Comparison of ENCODE assay signal across 11 cellular contexts in genomic region chr6:22271044-22271443, GRCh38. TPM values are rescaled to one million over a fixed set of nuclear protein-coding genes. Genes with fewer than 3 reads are reported as not detected.
DNase-seq lines count a peak whose midpoint lies in the region; ATAC-seq, FAIRE-seq and TF ChIP-seq lines count a peak whose summit lies in the region.
"Had no signal": no experiment of that assay in that cellular context is flagged by ENCODE, and none has a peak within 500 bp of the region (broad histone marks: within the 10 kb centered on the region; RNA-seq: fewer than 3 reads in every experiment).

No MANE protein-coding gene starts in this region.

- H3K36me3 ChIP-seq in GM12878 (ENCODE audit: control insufficient read depth in 2 of 2, insufficient read depth in 2 of 2, low read length in 1 of 2): no peaks in the 10 kb centered on the region
- H3K36me3 ChIP-seq in mammary epithelial cell (ENCODE audit: insufficient read depth, low read length): no peaks in the 10 kb centered on the region

- DNase-seq in GM12878 (ENCODE audit: low read depth, low spot score): peak; percentile 47
- DNase-seq in activated T-cell treated with anti-CD3 and anti-CD28 coated beads, Interleukin-2, amount 50 U/mL, for 1 hour: no peak
- DNase-seq in mammary epithelial cell: no peak
- DNase-seq in foreskin keratinocyte: no peak
- no peak for DNase-seq in substantia nigra (lab: John Stamatoyannopoulos, UW)
- DNase-seq: immature natural killer cell had no signal

- H3K9ac ChIP-seq in GM12878 (ENCODE audit: control insufficient read depth, insufficient read depth, low read length) (no peak overlapping the region; the same call in 1 of the 2 replicates), mammary epithelial cell (ENCODE audit: insufficient read depth, low read length) (no peak overlapping the region)

- H2AFZ ChIP-seq in GM12878 (ENCODE audit: control insufficient read depth, low read depth, low read length): peak overlapping the region; percentile 39; the same call in 1 of the 2 replicates
- no peak overlapping the region for H2AFZ ChIP-seq in mammary epithelial cell (ENCODE audit: low read depth, low read length)

- intact Hi-C loops in GM12878 (cut with micrococcal nuclease; ENCODE audit: unreplicated experiment): no loop called here
- intact Hi-C loops in mammary epithelial cell (cut with micrococcal nuclease): no loop called here

- dilution Hi-C loops in mammary epithelial cell (cut with HindIII; ENCODE audit: low sequenced_read_pairs): no loop called here

- H3K79me2 ChIP-seq in GM12878 (ENCODE audit: control insufficient read depth, insufficient read depth, low read length) (no peaks in the 10 kb centered on the region), mammary epithelial cell (ENCODE audit: insufficient read depth, low read length) (no peaks in the 10 kb centered on the region)

- H3K4me2 ChIP-seq in GM12878 (ENCODE audit: control insufficient read depth, insufficient read depth) (peak overlapping the region; percentile 73), mammary epithelial cell (ENCODE audit: insufficient read depth, low read depth, low read length) (no peak overlapping the region)

- TF ChIP-seq POLR2A in GM18505 (IDR thresholded peaks at IDR 0.05; ENCODE audit: borderline replicate concordance, extremely low read depth, insufficient read depth, insufficient read length): no peak
- no peak for TF ChIP-seq POLR2A in GM12878 (IDR thresholded peaks at IDR 0.05; ENCODE audit: low read depth, low read length)

- SMC1A ChIA-PET in GM12878 (lab: Charles Lee; ENCODE audit: uncharacterized antibody, unreplicated experiment): interaction anchor here (1.4 to 1.9 kb wide), 3 partner anchors 29 to 243 kb away, joined by 4 to 5 read pairs (median 4); no protein-coding TSS in a partner anchor

- H3K4me3 ChIP-seq in GM12878 (no peak overlapping the region; the same call in 1 of the 2 replicates), mammary epithelial cell (replicated peaks in 1 of 3; ENCODE audit: insufficient read depth in 1 of 3, low read depth in 2 of 3, low read length in 3 of 3) (no peak overlapping the region)

- 3% methylated on average over 6 of the region's 6 CpGs for WGBS in GM12878 (ENCODE audit: insufficient coverage, insufficient replicate concordance, low lambda C conversion rate, missing lambda C conversion rate)
- 70% methylated on average over 6 of the region's 6 CpGs for WGBS in mammary epithelial cell (ENCODE audit: low coverage, missing lambda C conversion rate)

- TF ChIP-seq EP300 in GM12878 (IDR thresholded peaks at IDR 0.05; ENCODE audit: borderline replicate concordance in 1 of 2, control insufficient read depth in 1 of 2, low read depth in 2 of 2, low read length in 2 of 2): peak; percentile 20 to 46; a peak in 1 of 4 replicates

- no peaks in the 10 kb centered on the region; the same call in 1 of the 3 replicates for H3K9me3 ChIP-seq in GM12878 (replicated peaks; ENCODE audit: control insufficient read depth, insufficient read depth, low read length)
- H3K9me3 ChIP-seq in mammary epithelial cell (replicated peaks; ENCODE audit: insufficient read depth, low read length): no peaks in the 10 kb centered on the region

- RAD21 ChIA-PET in GM12878 (lab: Charles Lee; ENCODE audit: unreplicated experiment): no interaction called here

- peak; percentile 81 for FAIRE-seq in GM12878 (lab: Jason Lieb, UNC)

- peak; percentile 96 for ATAC-seq in GM18505 (IDR thresholded peaks at IDR 0.05; ENCODE audit: unreplicated experiment)
- peak; percentile 74 for ATAC-seq in GM21825 (IDR thresholded peaks at IDR 0.05; ENCODE audit: unreplicated experiment)
- ATAC-seq in HG03565 (IDR thresholded peaks at IDR 0.05; ENCODE audit: unreplicated experiment): peak; percentile 89
- peak; percentile 95 for ATAC-seq in GM12878
- ATAC-seq in foreskin keratinocyte: no peak
- ATAC-seq: sciatic nerve had no signal

- H3K27ac ChIP-seq in GM12878 (ENCODE audit: control insufficient read depth, insufficient read depth) (peak overlapping the region; percentile 52; the same call in 1 of the 2 replicates), mammary epithelial cell (ENCODE audit: insufficient read depth, low read depth, low read length) (no peak overlapping the region), foreskin keratinocyte (no peak overlapping the region), substantia nigra (ENCODE audit: low read depth, low read length, poor library complexity, severe bottlenecking) (no peak overlapping the region)
- H3K27ac ChIP-seq: HL-60 had no signal

- H3K27me3 ChIP-seq in GM12878 (replicated peaks in 1 of 2; ENCODE audit: control insufficient read depth in 2 of 2, insufficient read depth in 2 of 2, low read length in 1 of 2): no peaks in the 10 kb centered on the region
- no peaks in the 10 kb centered on the region for H3K27me3 ChIP-seq in mammary epithelial cell (ENCODE audit: insufficient read depth, low read length)
- no peaks in the 10 kb centered on the region for H3K27me3 ChIP-seq in foreskin keratinocyte

- POLR2A ChIA-PET in GM12878 (lab: Charles Lee): interaction anchor here (0.6 to 1.2 kb wide), 3 partner anchors 9 to 236 kb away, joined by 3 to 4 read pairs (median 4); no protein-coding TSS in a partner anchor

- BruUV-seq in GM12878 (replicated peaks; lab: Mats Ljungman, UMichigan) (no TSS peak), mammary epithelial cell (replicated peaks; lab: Mats Ljungman, UMichigan) (no TSS peak)

- TF ChIP-seq RAD21 in GM12878 (IDR thresholded peaks at IDR 0.05; ENCODE audit: insufficient read depth, low read depth, low read length): no peak

- CTCF ChIA-PET in GM12878 (lab: Yijun Ruan, JAX) (interaction anchor here (1.6 kb wide), 1 partner anchor 15 kb away, joined by 7 read pairs; no protein-coding TSS in a partner anchor), mammary epithelial cell (lab: Charles Lee; ENCODE audit: low non-redundant PET) (no interaction called here)

- H4K20me1 ChIP-seq in GM12878 (ENCODE audit: control insufficient read depth, insufficient read depth): no peaks in the 10 kb centered on the region
- H4K20me1 ChIP-seq in mammary epithelial cell (ENCODE audit: insufficient read depth, low read length): no peaks in the 10 kb centered on the region

- in situ Hi-C loops in GM12878 (cut with MboI): no loop called here
- in situ Hi-C loops in mammary epithelial cell (cut with MboI; ENCODE audit: low sequenced_read_pairs in 2 of 2): no loop called here

- TF ChIP-seq CTCF in GM12878 (IDR thresholded peaks at IDR 0.05 in 2 of 3, conservative IDR thresholded peaks at IDR 0.05 in 1 of 3; ENCODE audit: control insufficient read depth in 2 of 3, extremely low read depth in 1 of 3, insufficient read depth in 1 of 3, low read depth in 3 of 3, low read length in 3 of 3): no peak
- no peak for TF ChIP-seq CTCF in mammary epithelial cell (conservative IDR thresholded peaks at IDR 0.05 in 1 of 2, IDR thresholded peaks at IDR 0.05 in 1 of 2; ENCODE audit: extremely low read depth in 1 of 2, insufficient read depth in 1 of 2, low read depth in 1 of 2, low read length in 2 of 2)
- TF ChIP-seq CTCF in foreskin keratinocyte (conservative IDR thresholded peaks at IDR 0.05): no peak

- H3K4me1 ChIP-seq in GM12878 (ENCODE audit: control insufficient read depth, insufficient read depth, low read length): peaks cover 9% of the 10 kb centered on the region
- H3K4me1 ChIP-seq in mammary epithelial cell (ENCODE audit: insufficient read depth, low read length): no peaks in the 10 kb centered on the region
- H3K4me1 ChIP-seq in foreskin keratinocyte: no peaks in the 10 kb centered on the region

TF ChIP-seq in GM12878, 131 proteins besides CTCF, POLR2A, EP300 and RAD21 (continues in another document):
- TF ChIP-seq MEF2B (IDR thresholded peaks at IDR 0.05; ENCODE audit: partially characterized antibody, poor library complexity, severe bottlenecking) (peak; percentile 93), NBN (IDR thresholded peaks at IDR 0.05) (no peak), POLR2AphosphoS2 (IDR thresholded peaks at IDR 0.05; ENCODE audit: low read depth, low read length) (no peak), SKIL (IDR thresholded peaks at IDR 0.05; ENCODE audit: low read depth, poor library complexity, severe bottlenecking) (no peak), CHD4 (IDR thresholded peaks at IDR 0.05) (no peak)

RNA-seq across cellular contexts. Expression of gene PRL, which starts 25.8 kb away (rescaled TPM):
- total RNA-seq in GM12878 (2013; cell fraction: nucleolus; rRNA removed): not detected in 2 replicates
- total RNA-seq in GM12878 (2014; rRNA removed): 12.3 and 14.9 TPM in 2 replicates
- total RNA-seq in GM12878 (2014; rRNA removed; fragmentation: Illumina TruSeq; extraction: Trizol): 17.4 and 18.3 TPM in 2 replicates
- total RNA-seq in GM12878 (2021): 19.1 and 20.3 TPM in 2 replicates
- 5.3 TPM for polyA plus RNA-seq in GM12878 (2011; ENCODE audit: low read depth)
- polyA plus RNA-seq in GM12878 (2011; rRNA removed): 0.05 TPM in 1 of 2 replicates, not detected in the other
- not detected in 2 replicates for polyA plus RNA-seq in GM12878 (2011; cell fraction: cytosol; rRNA removed)
- polyA plus RNA-seq in GM12878 (2011; cell fraction: nucleus; rRNA removed): not detected in 2 replicates
- polyA plus RNA-seq in GM12878 (2012): 2.4 and 6.6 TPM in 2 replicates
- 25.9 and 26.1 TPM in 2 replicates for polyA plus RNA-seq in GM12878 (2014; fragmentation: Illumina TruSeq; extraction: Trizol)
- 10 to 100 TPM; 27.6 to 34.9 TPM for polyA plus RNA-seq in GM12878 (2014; fragmentation: Nextera tagmentation; extraction: Ambion mirVana)
- 23.2 and 23.4 TPM in 2 replicates for polyA plus RNA-seq in GM12878 (2014; rRNA removed)
- 10 to 100 TPM; 23.8 to 29.2 TPM for polyA plus RNA-seq in GM12878 (2016; fragmentation: Nextera tagmentation; extraction: Ambion mirVana)
- polyA minus RNA-seq in GM12878 (2011; rRNA and poly(A)+ RNA removed): not detected in 2 replicates
- polyA minus RNA-seq in GM12878 (2011; cell fraction: cytosol; rRNA and poly(A)+ RNA removed): not detected in 2 replicates
- not detected in 2 replicates for polyA minus RNA-seq in GM12878 (2011; cell fraction: nucleus; rRNA and poly(A)+ RNA removed)
- total RNA-seq in mammary epithelial cell: not detected
- not detected for polyA plus RNA-seq in mammary epithelial cell
- polyA minus RNA-seq in mammary epithelial cell: not detected
- total RNA-seq in foreskin keratinocyte: not detected in 2 replicates
- polyA plus RNA-seq in foreskin keratinocyte: not detected in 2 replicates
- polyA plus RNA-seq: immature natural killer cell had no signal
